Comparison of ENCODE assay signal across 8 cellular contexts in the genomic region with DNA sequence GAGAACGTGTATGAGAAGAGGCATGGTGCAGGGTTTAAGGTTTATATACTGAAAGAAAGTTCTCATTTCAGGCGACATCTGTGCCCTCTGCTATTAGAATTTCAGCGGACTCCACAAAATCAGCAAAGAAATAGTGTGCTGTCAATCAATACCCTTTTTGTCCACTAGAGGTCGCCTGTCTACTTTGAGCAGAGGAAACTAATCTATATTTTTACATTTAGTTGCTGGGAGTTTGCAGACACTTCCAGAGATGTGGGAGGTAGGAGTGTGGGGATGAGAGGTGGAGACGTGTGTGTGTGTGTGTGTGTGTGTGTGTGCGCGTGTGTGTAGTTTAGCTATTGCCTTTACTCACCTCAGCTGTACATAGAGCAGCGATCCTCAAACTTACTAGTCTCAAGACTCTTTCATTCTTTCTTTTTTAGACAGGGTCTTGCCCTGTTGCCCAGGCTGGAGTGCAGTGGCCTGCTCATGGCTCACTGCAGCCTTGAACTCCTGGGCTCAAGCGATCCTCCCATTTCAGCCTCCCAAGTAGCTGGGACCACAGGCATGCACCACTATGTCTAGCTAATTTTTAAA. TPM values are rescaled to one million over a fixed set of nuclear protein-coding genes. Genes with fewer than 3 reads are reported as not detected.
A peak's percentile ranks its signal among the peaks of the same experiment; 100 is the strongest.
DNase-seq lines count a peak whose midpoint lies in the region; ATAC-seq, FAIRE-seq and TF ChIP-seq lines count a peak whose summit lies in the region.

No MANE protein-coding gene starts in this region.

- H3K27me3 Mint-ChIP-seq in CD14-positive monocyte (ENCODE audit: low read depth in 3 of 3) (peaks cover 0 to 3% (median 2%) of the 10 kb centered on the region in 3 donors), WTC11 (ENCODE audit: low read depth) (no peaks in the 10 kb centered on the region)

- FAIRE-seq in GM12891 (lab: Jason Lieb, UNC) = peak; percentile 51

- peaks cover 0 to 3% (median 0%) of the 10 kb centered on the region in 7 donors for H3K9me3 Mint-ChIP-seq in CD14-positive monocyte
- H3K9me3 Mint-ChIP-seq in WTC11 = peaks cover 9% of the 10 kb centered on the region

- CTCF ChIA-PET in WTC11 (lab: Charles Lee) = interaction anchor here (0.9 to 2.5 kb wide), 7 partner anchors 10 to 144 kb away, joined by 3 to 18 read pairs (median 5); a partner anchor contains a TSS

- H3K4me1 Mint-ChIP-seq in CD14-positive monocyte (peaks cover 7% of the 10 kb centered on the region), WTC11 (peaks cover under 1% of the 10 kb centered on the region)

- no peak overlapping the region for H3K4me3 ChIP-seq in prostate gland

- WGBS in prostate gland = 30% methylated on average over 9 of the region's 9 CpGs

- ATAC-seq in WTC11 (peak; percentile 54), HG02610 (IDR thresholded peaks at IDR 0.05; ENCODE audit: unreplicated experiment) (no peak), HG03139 (IDR thresholded peaks at IDR 0.05; ENCODE audit: unreplicated experiment) (no peak)

- H3K36me3 Mint-ChIP-seq in CD14-positive monocyte = peaks cover 0 to 2% of the 10 kb centered on the region in 2 donors
- H3K36me3 Mint-ChIP-seq in WTC11 = peaks cover 4% of the 10 kb centered on the region; the same call in 1 of the 2 replicates

- TF ChIP-seq POLR2A in GM12891 (IDR thresholded peaks at IDR 0.05; ENCODE audit: low read depth, low read length) = no peak
- no peak for TF ChIP-seq POLR2A in prostate gland (IDR thresholded peaks at IDR 0.05)

- H3K27ac ChIP-seq in prostate gland = no peak overlapping the region

- intact Hi-C loops in CD14-positive monocyte (cut with micrococcal nuclease) = loop anchor here (1.0 to 10.0 kb wide), 4 partner anchors 107 to 413 kb away; no protein-coding TSS in a partner anchor
- intact Hi-C loops in prostate gland (cut with DNase I) = no loop called here

- H3K36me3 ChIP-seq in prostate gland = no peaks in the 10 kb centered on the region

- no peaks in the 10 kb centered on the region for H3K4me1 ChIP-seq in prostate gland (replicated peaks)

- H3K27ac Mint-ChIP-seq in CD14-positive monocyte (peak overlapping the region in 1 of 7 donors; percentile 70), WTC11 (no peak overlapping the region)

- no peak overlapping the region for H3K4me3 Mint-ChIP-seq in CD14-positive monocyte
- no peak overlapping the region for H3K4me3 Mint-ChIP-seq in WTC11

- H3K9me3 ChIP-seq in prostate gland = no peaks in the 10 kb centered on the region

- H3K27me3 ChIP-seq in prostate gland (replicated peaks; ENCODE audit: insufficient read depth) = no peaks in the 10 kb centered on the region

- TF ChIP-seq CTCF in CD14-positive monocyte (IDR thresholded peaks at IDR 0.05) (peak; percentile 68), WTC11 (IDR thresholded peaks at IDR 0.05) (peak; percentile 85), prostate gland (IDR thresholded peaks at IDR 0.05) (peak; percentile 67 to 88 (median 80))

- no peak for DNase-seq in CD14-positive monocyte (ENCODE audit: low spot score)
- no peak for DNase-seq in GM12891 (ENCODE audit: insufficient read length, low spot score)
- DNase-seq in NCI-H2196 (lab: John Stamatoyannopoulos, UW; ENCODE audit: unreplicated experiment) = peak; percentile 74
- no peak for DNase-seq in WTC11 (ENCODE audit: low spot score)
- DNase-seq in germinal center (ENCODE audit: low spot score) = peak; percentile 40
- peak; percentile 48 for DNase-seq in prostate gland (ENCODE audit: low spot score)

- POLR2A ChIA-PET in WTC11 (lab: Charles Lee) = no interaction called here

TF ChIP-seq in GM12891, 5 proteins besides CTCF, POLR2A, EP300 and RAD21:
- TF ChIP-seq PAX5 (IDR thresholded peaks at IDR 0.05; ENCODE audit: insufficient read depth, low read length, severe bottlenecking) (no peak), TAF1 (IDR thresholded peaks at IDR 0.05; ENCODE audit: low read depth, low read length) (no peak), SPI1 (IDR thresholded peaks at IDR 0.05; ENCODE audit: low read depth, low read length) (no peak), POLR2AphosphoS5 (IDR thresholded peaks at IDR 0.05; ENCODE audit: low read depth, low read length) (no peak), POU2F2 (IDR thresholded peaks at IDR 0.05; ENCODE audit: low read depth, low read length) (no peak)

TF ChIP-seq in WTC11, 78 proteins besides CTCF, POLR2A, EP300 and RAD21:
- TF ChIP-seq GRHL2 (CRISPR knock-in tag; IDR thresholded peaks at IDR 0.05; ENCODE audit: insufficient replicate concordance, severe bottlenecking) = no peak
- no peak for TF ChIP-seq CREM (CRISPR knock-in tag; IDR thresholded peaks at IDR 0.05)
- TF ChIP-seq, protein P1, sequence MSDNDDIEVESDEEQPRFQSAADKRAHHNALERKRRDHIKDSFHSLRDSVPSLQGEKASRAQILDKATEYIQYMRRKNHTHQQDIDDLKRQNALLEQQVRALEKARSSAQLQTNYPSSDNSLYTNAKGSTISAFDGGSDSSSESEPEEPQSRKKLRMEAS (CRISPR knock-in tag; IDR thresholded peaks at IDR 0.05) = no peak
- no peak for TF ChIP-seq NR2C2 (CRISPR knock-in tag; IDR thresholded peaks at IDR 0.05)
- TF ChIP-seq, protein P2, sequence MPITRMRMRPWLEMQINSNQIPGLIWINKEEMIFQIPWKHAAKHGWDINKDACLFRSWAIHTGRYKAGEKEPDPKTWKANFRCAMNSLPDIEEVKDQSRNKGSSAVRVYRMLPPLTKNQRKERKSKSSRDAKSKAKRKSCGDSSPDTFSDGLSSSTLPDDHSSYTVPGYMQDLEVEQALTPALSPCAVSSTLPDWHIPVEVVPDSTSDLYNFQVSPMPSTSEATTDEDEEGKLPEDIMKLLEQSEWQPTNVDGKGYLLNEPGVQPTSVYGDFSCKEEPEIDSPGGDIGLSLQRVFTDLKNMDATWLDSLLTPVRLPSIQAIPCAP (CRISPR knock-in tag; IDR thresholded peaks at IDR 0.05) = no peak
- no peak for TF ChIP-seq TEAD1 (CRISPR knock-in tag; IDR thresholded peaks at IDR 0.05)
- TF ChIP-seq, protein P3, sequence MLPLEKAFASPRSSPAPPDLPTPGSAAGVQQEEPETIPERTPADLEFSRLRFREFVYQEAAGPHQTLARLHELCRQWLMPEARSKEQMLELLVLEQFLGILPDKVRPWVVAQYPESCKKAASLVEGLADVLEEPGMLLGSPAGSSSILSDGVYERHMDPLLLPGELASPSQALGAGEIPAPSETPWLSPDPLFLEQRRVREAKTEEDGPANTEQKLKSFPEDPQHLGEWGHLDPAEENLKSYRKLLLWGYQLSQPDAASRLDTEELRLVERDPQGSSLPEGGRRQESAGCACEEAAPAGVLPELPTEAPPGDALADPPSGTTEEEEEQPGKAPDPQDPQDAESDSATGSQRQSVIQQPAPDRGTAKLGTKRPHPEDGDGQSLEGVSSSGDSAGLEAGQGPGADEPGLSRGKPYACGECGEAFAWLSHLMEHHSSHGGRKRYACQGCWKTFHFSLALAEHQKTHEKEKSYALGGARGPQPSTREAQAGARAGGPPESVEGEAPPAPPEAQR (CRISPR knock-in tag; IDR thresholded peaks at IDR 0.05) = no peak
- TF ChIP-seq ZNF138 (CRISPR knock-in tag; conservative IDR thresholded peaks at IDR 0.05) = no peak
TF ChIP-seq in WTC11: peak in this region for 0.

RNA-seq across cellular contexts. Expression of a gene that starts 9.7 kb away (rescaled TPM):
- 1 to 10 TPM; 6.5 to 7.3 TPM for polyA plus RNA-seq in CD14-positive monocyte
- 2.5 TPM for polyA plus RNA-seq in GM12891 (2012; ENCODE audit: low read depth, missing spikeins)
- total RNA-seq in WTC11 (2021) (7.0 to 8.1 TPM (median 7.3 TPM) in 3 replicates), prostate gland (10 to 100 TPM; 11.4 to 30.2 TPM)

RNA-seq across cellular contexts. Expression of a gene that starts 25.2 kb away (rescaled TPM):
- 100 to 1,000 TPM; 143 to 320 TPM for polyA plus RNA-seq in CD14-positive monocyte
- polyA plus RNA-seq in GM12891 (2012; ENCODE audit: low read depth, missing spikeins) = 0.08 TPM
- total RNA-seq in WTC11 (2021) (0.18 to 0.32 TPM (median 0.28 TPM) in 3 replicates), prostate gland (1 to 10 TPM; 1.6 to 4.6 TPM)

RNA-seq across cellular contexts. Expression of a gene that starts 28.1 kb away (rescaled TPM):
- polyA plus RNA-seq in CD14-positive monocyte = 1 to 10 TPM; 6.3 to 7.6 TPM
- polyA plus RNA-seq in GM12891 (2012; ENCODE audit: low read depth, missing spikeins) = 10.3 TPM
- total RNA-seq in WTC11 (2021) = 30.4 to 37.7 TPM (median 33.0 TPM) in 3 replicates
- 10 to 100 TPM; 27.9 to 48.7 TPM for total RNA-seq in prostate gland

RNA-seq across cellular contexts. Expression of a gene that starts 47.6 kb away (rescaled TPM):
- 1 to 10 TPM; 2.4 to 4.3 TPM for polyA plus RNA-seq in CD14-positive monocyte
- polyA plus RNA-seq in GM12891 (2012; ENCODE audit: low read depth, missing spikeins) = not detected
- total RNA-seq in WTC11 (2021) = 0.09 to 0.22 TPM (median 0.14 TPM) in 3 replicates
- total RNA-seq in prostate gland = 1 to 10 TPM in 1 of 2 donors, not detected in 1; 1.9 TPM

RNA-seq across cellular contexts. Expression of a gene that starts 53.4 kb away (rescaled TPM):
- polyA plus RNA-seq in CD14-positive monocyte = 1 to 10 TPM; 2.5 to 4.8 TPM
- 10.9 TPM for polyA plus RNA-seq in GM12891 (2012; ENCODE audit: low read depth, missing spikeins)
- 29.4 to 49.5 TPM (median 32.2 TPM) in 3 replicates for total RNA-seq in WTC11 (2021)
- total RNA-seq in prostate gland = 10 to 100 TPM; 11.1 to 12.8 TPM

Comparison
In these comparisons a context has a peak if more than half of its experiments do, and no peak if none do; other contexts are left out.
1. DNase-seq: peak in NCI-H2196 (single experiment), germinal center (single experiment) and prostate gland (single experiment); none in CD14-positive monocyte (single experiment), GM12891 (single experiment) and WTC11 (single experiment).
2. Peak in every context shown above with its lines, with median percentiles within 50 percentile points of each other: CTCF ChIP-seq.